Comparison of ENCODE assay signal across 8 cellular contexts in the genomic region with DNA sequence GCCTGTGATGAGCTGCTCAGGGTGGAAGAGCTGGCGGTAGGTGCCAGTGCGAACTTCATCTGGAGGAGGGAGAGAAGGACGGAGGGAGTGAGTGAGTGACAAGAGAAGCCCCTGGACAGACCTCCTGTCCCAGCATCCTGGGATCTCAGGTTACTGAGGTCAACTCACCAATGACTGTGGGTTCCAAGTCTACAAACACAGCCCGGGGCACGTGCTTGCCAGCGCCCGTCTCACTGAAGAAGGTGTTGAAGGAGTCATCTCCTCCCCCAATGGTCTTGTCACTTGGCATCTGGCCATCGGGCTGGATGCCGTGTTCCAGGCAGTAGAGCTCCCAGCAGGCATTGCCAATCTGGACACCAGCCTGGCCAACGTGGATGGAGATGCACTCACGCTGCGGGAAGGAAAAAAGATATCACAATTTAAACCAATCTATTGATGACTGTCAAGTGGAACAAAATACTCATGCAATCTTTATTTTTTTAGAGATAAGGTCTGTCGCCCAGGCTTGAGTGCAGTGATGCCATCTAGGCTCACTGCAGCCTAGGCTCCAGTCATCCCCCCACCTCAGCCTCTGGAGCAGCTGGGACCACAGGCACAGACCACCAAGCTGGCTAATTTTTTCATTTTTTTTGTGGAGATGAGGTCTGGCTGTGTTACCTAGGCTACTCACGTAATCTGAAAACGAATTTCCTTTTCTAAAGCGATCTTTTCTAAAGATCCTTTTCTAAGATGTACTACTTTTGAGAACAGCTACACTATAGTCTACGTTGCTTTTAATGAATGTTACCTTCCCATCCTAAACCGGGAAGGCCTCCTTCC. TPM values are rescaled to one million over a fixed set of nuclear protein-coding genes. Genes with fewer than 3 reads are reported as not detected.
DNase-seq lines count a peak whose midpoint lies in the region; FAIRE-seq and TF ChIP-seq lines count a peak whose summit lies in the region.

No MANE protein-coding gene starts in this region.

- H3K27me3 ChIP-seq in AG04450 (ENCODE audit: control insufficient read depth, insufficient read depth, low read length) (no peaks in the 10 kb centered on the region), MG63 (no peaks in the 10 kb centered on the region), muscle layer of duodenum (ENCODE audit: low read depth, low read length) (no peaks in the 10 kb centered on the region)

- H3K27ac ChIP-seq in AG04450 (ENCODE audit: low read depth, low read length): peak overlapping the region; percentile 98
- H3K27ac ChIP-seq in cingulate gyrus (ENCODE audit: low read depth, low read length): peak overlapping the region; percentile 55
- peak overlapping the region; percentile 98 for H3K27ac ChIP-seq in muscle layer of duodenum (ENCODE audit: low read length)

- no peak for DNase-seq in AG04450 (ENCODE audit: low read depth, low spot score)
- DNase-seq in MG63: peak; percentile 18
- DNase-seq in D721Med (ENCODE audit: insufficient read length, low spot score): no peak
- no peak for DNase-seq in superior temporal gyrus (ENCODE audit: extremely low spot score)
- DNase-seq in NCI-H2107 (lab: John Stamatoyannopoulos, UW): no peak
- no peak for DNase-seq in NCI-H2029 treated with DMSO at 0.1 percent for 48 hours (lab: John Stamatoyannopoulos, UW)

- TF ChIP-seq CTCF in AG04450 (IDR thresholded peaks at IDR 0.05; ENCODE audit: low read depth, low read length) (no peak), D721Med (IDR thresholded peaks at IDR 0.05; ENCODE audit: insufficient read depth, missing control alignments) (no peak)

- peaks cover 0 to 25% of the 10 kb centered on the region in 2 donors for H3K4me1 ChIP-seq in muscle layer of duodenum (ENCODE audit: control insufficient read depth in 1 of 2, insufficient read depth in 2 of 2, low read length in 2 of 2)

- no peak for FAIRE-seq in D721Med (lab: Jason Lieb, UNC)

- H3K4me3 ChIP-seq in AG04450 (ENCODE audit: low read depth, low read length): peak overlapping the region; percentile 90
- H3K4me3 ChIP-seq in MG63: peak overlapping the region; percentile 100
- peak overlapping the region; percentile 96 to 100 for H3K4me3 ChIP-seq in muscle layer of duodenum (ENCODE audit: low read depth in 1 of 2, low read length in 2 of 2)

- H3K9me3 ChIP-seq in AG04450 (ENCODE audit: control insufficient read depth, insufficient read depth, low read length): peaks cover 5% of the 10 kb centered on the region; the same call in 1 of the 2 replicates
- peaks cover 2% of the 10 kb centered on the region; the same call in 1 of the 2 replicates for H3K9me3 ChIP-seq in MG63
- H3K9me3 ChIP-seq in muscle layer of duodenum (ENCODE audit: control insufficient read depth in 1 of 2, low read length in 2 of 2): no peaks in the 10 kb centered on the region

- POLR2A ChIA-PET in AG04450 (lab: Yijun Ruan, JAX): interaction anchor here (0.7 to 4.5 kb wide), 17 partner anchors 8 to 544 kb away, joined by 3 to 65 read pairs (median 15); a partner anchor contains a TSS

- H3K36me3 ChIP-seq in MG63 (peaks cover 38% of the 10 kb centered on the region), muscle layer of duodenum (ENCODE audit: control insufficient read depth in 1 of 2, insufficient read depth in 2 of 2, low read length in 2 of 2) (peaks cover 22 to 32% of the 10 kb centered on the region in 2 donors)

- CTCF ChIA-PET in AG04450 (lab: Charles Lee): interaction anchor here (0.6 to 4.5 kb wide), 30 partner anchors 9 to 172 kb away, joined by 3 to 34 read pairs (median 4); a partner anchor contains a TSS

RNA-seq across cellular contexts. Expression of a gene that starts 1.7 kb away (rescaled TPM):
- polyA plus RNA-seq in AG04450 (2011; rRNA removed): 2,720 and 2,965 TPM in 2 replicates
- 2,895 and 3,603 TPM in 2 replicates for polyA minus RNA-seq in AG04450 (2011; rRNA and poly(A)+ RNA removed)
- 2,940 and 4,183 TPM in 2 replicates for total RNA-seq in MG63 (2014; rRNA removed; shearing (Covaris generic); ENCODE audit: low replicate concordance)

RNA-seq across cellular contexts. Expression of a gene that starts 18.9 kb away (rescaled TPM):
- 34.1 and 37.3 TPM in 2 replicates for polyA plus RNA-seq in AG04450 (2011; rRNA removed)
- polyA minus RNA-seq in AG04450 (2011; rRNA and poly(A)+ RNA removed): 53.6 and 65.0 TPM in 2 replicates
- 20.5 and 28.4 TPM in 2 replicates for total RNA-seq in MG63 (2014; rRNA removed; shearing (Covaris generic); ENCODE audit: low replicate concordance)

RNA-seq across cellular contexts. Expression of a gene that starts 34.9 kb away (rescaled TPM):
- polyA plus RNA-seq in AG04450 (2011; rRNA removed): not detected in 2 replicates
- not detected in 2 replicates for polyA minus RNA-seq in AG04450 (2011; rRNA and poly(A)+ RNA removed)
- total RNA-seq in MG63 (2014; rRNA removed; shearing (Covaris generic); ENCODE audit: low replicate concordance): not detected in 2 replicates

RNA-seq across cellular contexts. Expression of a gene that starts 59.3 kb away (rescaled TPM):
- polyA plus RNA-seq in AG04450 (2011; rRNA removed): 1,918 and 2,457 TPM in 2 replicates
- polyA minus RNA-seq in AG04450 (2011; rRNA and poly(A)+ RNA removed): 1,554 and 1,978 TPM in 2 replicates
- total RNA-seq in MG63 (2014; rRNA removed; shearing (Covaris generic); ENCODE audit: low replicate concordance): 361 and 621 TPM in 2 replicates

RNA-seq across cellular contexts. Expression of a gene that starts 59.8 kb away (rescaled TPM):
- 0.31 and 0.51 TPM in 2 replicates for polyA plus RNA-seq in AG04450 (2011; rRNA removed)
- 0.30 TPM in 1 of 2 replicates, not detected in the other for polyA minus RNA-seq in AG04450 (2011; rRNA and poly(A)+ RNA removed)
- 0.16 TPM in 1 of 2 replicates, not detected in the other for total RNA-seq in MG63 (2014; rRNA removed; shearing (Covaris generic); ENCODE audit: low replicate concordance)
